21 cellular contexts compared by ENCODE assay signal in genomic region chr10:100749309-100750217, GRCh38. TPM values are rescaled to one million over a fixed set of nuclear protein-coding genes. Genes with fewer than 3 reads are reported as not detected.
A peak's percentile ranks its signal among the peaks of the same experiment; 100 is the strongest.
DNase-seq lines count a peak whose midpoint lies in the region; ATAC-seq and TF ChIP-seq lines count a peak whose summit lies in the region.
"Had no signal": no experiment of that assay in that cellular context is flagged by ENCODE, and none has a peak within 500 bp of the region (broad histone marks: within the 10 kb centered on the region; RNA-seq: fewer than 3 reads in every experiment).

No MANE protein-coding gene starts in this region.

- peak overlapping the region in 8 of 10 donors; percentile 30 to 78 (median 70) for H3K4me3 Mint-ChIP-seq in naive thymus-derived CD8-positive, alpha-beta T cell

- H3K9me3 ChIP-seq in heart left ventricle: no peaks in the 10 kb centered on the region
- no peaks in the 10 kb centered on the region for H3K9me3 ChIP-seq in mucosa of descending colon

- WGBS in heart left ventricle, 4 donors: 3 to 5% (median 4%) methylated on average over 43 to 50 of the region's 50 CpGs

- H3K36me3 ChIP-seq in heart left ventricle (no peaks in the 10 kb centered on the region), mucosa of descending colon (ENCODE audit: low read depth) (no peaks in the 10 kb centered on the region)
- H3K36me3 ChIP-seq: brain microvascular endothelial cell, WERI-Rb-1 had no signal

- H3K4me1 ChIP-seq in heart left ventricle: peaks cover 0 to 45% (median 27%) of the 10 kb centered on the region in 12 donors
- peaks cover 9% of the 10 kb centered on the region for H3K4me1 ChIP-seq in mucosa of descending colon (ENCODE audit: low read depth)

- intact Hi-C loops in cardiac septum (cut with DNase I): loop anchor here (10.0 kb wide), 1 partner anchor 185 kb away; no protein-coding TSS in a partner anchor
- intact Hi-C loops in heart left ventricle (cut with DNase I): loop anchor here in 4 of 10 donors (10.0 kb wide), 1 partner anchor 185 kb away; no protein-coding TSS in a partner anchor
- intact Hi-C loops in mucosa of descending colon (cut with DNase I, micrococcal nuclease): loop anchor here in 1 of 2 donors (10.0 kb wide), 1 partner anchor 185 kb away; no protein-coding TSS in a partner anchor

- peaks cover 59 to 100% (median 96%) of the 10 kb centered on the region in 9 donors for H3K27me3 ChIP-seq in heart left ventricle

- no peak overlapping the region for H3K27ac Mint-ChIP-seq in naive thymus-derived CD8-positive, alpha-beta T cell

- DNase-seq in cardiac septum (ENCODE audit: low spot score) (peak; percentile 67), heart left ventricle (no peak), ecto neural progenitor cell (ENCODE audit: low spot score) (peak; percentile 55), NCI-H2171 treated with DMSO at 0.1 percent for 48 hours (lab: John Stamatoyannopoulos, UW) (no peak), T1000 (lab: John Stamatoyannopoulos, UW) (no peak), mucosa of descending colon (no peak)
- DNase-seq in naive thymus-derived CD8-positive, alpha-beta T cell: no peak
- DNase-seq: activated gamma-delta T cell, brain microvascular endothelial cell, COR-L47, hippocampal formation, NCI-H748 treated with DMSO at 0.1 percent for 48 hours, PC-3, WERI-Rb-1 had no signal

- no peaks in the 10 kb centered on the region for H3K36me3 Mint-ChIP-seq in naive thymus-derived CD8-positive, alpha-beta T cell

- H3K4me3 ChIP-seq in heart left ventricle: no peak overlapping the region
- H3K4me3 ChIP-seq in mucosa of descending colon: no peak overlapping the region
- H3K4me3 ChIP-seq: SK-N-MC had no signal

- H3K27me3 Mint-ChIP-seq in naive thymus-derived CD8-positive, alpha-beta T cell: peaks cover 25 to 83% (median 63%) of the 10 kb centered on the region in 5 donors

- H3K4me1 Mint-ChIP-seq in naive thymus-derived CD8-positive, alpha-beta T cell: peaks cover 16 to 39% (median 30%) of the 10 kb centered on the region in 4 donors

- no peak for ATAC-seq in heart left ventricle
- no peak for ATAC-seq in naive thymus-derived CD8-positive, alpha-beta T cell
- ATAC-seq in HG02885 (IDR thresholded peaks at IDR 0.05; ENCODE audit: poor library complexity, unreplicated experiment): no peak
- no peak for ATAC-seq in mucosa of descending colon
- ATAC-seq: PC-3 had no signal

- TF ChIP-seq CTCF in heart left ventricle (IDR thresholded peaks at IDR 0.05) (no peak), mucosa of descending colon (IDR thresholded peaks at IDR 0.05) (no peak)

- no peaks in the 10 kb centered on the region for H3K9me3 Mint-ChIP-seq in naive thymus-derived CD8-positive, alpha-beta T cell

- POLR2A ChIA-PET in naive thymus-derived CD8-positive, alpha-beta T cell (lab: Charles Lee): no interaction called here

- no peak for TF ChIP-seq POLR2A in heart left ventricle (IDR thresholded peaks at IDR 0.05)

- no peak overlapping the region for H3K27ac ChIP-seq in heart left ventricle
- H3K27ac ChIP-seq: brain microvascular endothelial cell, SK-N-MC, WERI-Rb-1 had no signal

RNA-seq across cellular contexts. Expression of gene PAX2, which starts 4.2 kb away (rescaled TPM):
- total RNA-seq in cardiac septum (not detected), heart left ventricle (not detected), mucosa of descending colon (not detected)
- polyA plus RNA-seq in heart left ventricle: not detected
- not detected for total RNA-seq in naive thymus-derived CD8-positive, alpha-beta T cell
- polyA plus RNA-seq in naive thymus-derived CD8-positive, alpha-beta T cell: not detected
- total RNA-seq: activated CD8-positive, alpha-beta memory T cell treated with anti-CD3 and anti-CD28 coated beads for 36 hours; dermis microvascular lymphatic vessel endothelial cell; LHCN-M2; mucosa of gallbladder; PC-3; subcutaneous adipose tissue had no signal

Comparison
In these comparisons a context has a peak if more than half of its experiments do, and no peak if none do; other contexts are left out.
1. DNase-seq: peak in cardiac septum (single experiment) and ecto neural progenitor cell (single experiment); none in heart left ventricle (0 of 5), naive thymus-derived CD8-positive, alpha-beta T cell (0 of 10), NCI-H2171 treated with DMSO at 0.1 percent for 48 hours (single experiment), T1000 (single experiment) and mucosa of descending colon (0 of 3).